Comparison of ENCODE assay signal across 10 cellular contexts in the genomic region with DNA sequence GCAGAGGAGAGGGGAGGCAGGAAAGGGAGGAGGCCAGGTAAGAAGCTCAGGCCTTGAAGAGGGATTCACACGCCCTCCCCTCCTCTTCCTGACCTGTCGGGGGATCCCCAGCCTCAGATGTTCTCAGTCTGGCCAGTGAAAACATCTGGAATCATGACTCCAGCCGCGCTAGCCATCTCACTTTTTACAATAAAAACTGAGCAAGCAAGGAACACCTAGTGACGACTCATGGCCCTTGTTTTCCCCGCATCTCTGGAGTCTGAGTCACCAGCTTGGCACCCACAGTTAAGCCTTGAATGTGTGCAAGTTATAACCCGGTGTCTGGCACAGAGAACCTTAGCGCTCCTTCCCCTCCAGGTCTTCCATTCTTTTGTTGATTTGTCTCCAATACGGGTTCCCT.
DNase-seq lines count a peak whose midpoint lies in the region; ATAC-seq and TF ChIP-seq lines count a peak whose summit lies in the region.
"Had no signal": no experiment of that assay in that cellular context is flagged by ENCODE, and none has a peak within 500 bp of the region (broad histone marks: within the 10 kb centered on the region; RNA-seq: fewer than 3 reads in every experiment).

No MANE protein-coding gene starts in this region.

- no peak overlapping the region for H3K4me3 ChIP-seq in fibroblast of mammary gland (ENCODE audit: control insufficient read depth, low read depth, low read length)
- no peak overlapping the region for H3K4me3 ChIP-seq in skeletal muscle cell (ENCODE audit: low read depth, low read length)
- H3K4me3 ChIP-seq: psoas muscle had no signal

- no peaks in the 10 kb centered on the region for H3K4me1 Mint-ChIP-seq in activated naive CD8-positive, alpha-beta T cell treated with anti-CD3 and anti-CD28 coated beads for 36 hours

- DNase-seq in GM03348 (ENCODE audit: low spot score) = peak; percentile 57
- DNase-seq in RPMI7951 (ENCODE audit: low read depth) = peak; percentile 94
- DNase-seq in fibroblast of mammary gland (ENCODE audit: low read depth) = peak; percentile 94
- peak; percentile 62 for DNase-seq in skeletal muscle cell (ENCODE audit: low read depth)
- no peak for DNase-seq in NCI-H82 treated with DMSO at 0.1 percent for 48 hours (lab: John Stamatoyannopoulos, UW; ENCODE audit: unreplicated experiment)
- no peak for DNase-seq in activated naive CD8-positive, alpha-beta T cell treated with anti-CD3 and anti-CD28 coated beads for 36 hours
- DNase-seq in Kasumi-1 (lab: John Stamatoyannopoulos, UW) = no peak
- DNase-seq: psoas muscle; stimulated activated naive CD4-positive, alpha-beta T cell treated with Interleukin-2 at 50 U/mL for 16 hours had no signal

- H3K27me3 Mint-ChIP-seq in activated naive CD8-positive, alpha-beta T cell treated with anti-CD3 and anti-CD28 coated beads for 36 hours = no peaks in the 10 kb centered on the region

- TF ChIP-seq CTCF in fibroblast of mammary gland (conservative IDR thresholded peaks at IDR 0.05; ENCODE audit: control insufficient read depth, insufficient read depth, low read depth, low read length) = no peak

- no peaks in the 10 kb centered on the region for H3K36me3 Mint-ChIP-seq in activated naive CD8-positive, alpha-beta T cell treated with anti-CD3 and anti-CD28 coated beads for 36 hours

- H3K27ac Mint-ChIP-seq in activated naive CD8-positive, alpha-beta T cell treated with anti-CD3 and anti-CD28 coated beads for 36 hours = no peak overlapping the region

- no peaks in the 10 kb centered on the region for H3K9me3 Mint-ChIP-seq in activated naive CD8-positive, alpha-beta T cell treated with anti-CD3 and anti-CD28 coated beads for 36 hours

- no peak for ATAC-seq in GM18511 (IDR thresholded peaks at IDR 0.05; ENCODE audit: unreplicated experiment)

- H3K4me3 Mint-ChIP-seq in activated naive CD8-positive, alpha-beta T cell treated with anti-CD3 and anti-CD28 coated beads for 36 hours = no peak overlapping the region

Comparison
In these comparisons a context has a peak if more than half of its experiments do, and no peak if none do; other contexts are left out.
1. DNase-seq: peak in GM03348 (single experiment), RPMI7951 (single experiment), fibroblast of mammary gland (single experiment) and skeletal muscle cell (single experiment); none in NCI-H82 treated with DMSO at 0.1 percent for 48 hours (single experiment), activated naive CD8-positive, alpha-beta T cell treated with anti-CD3 and anti-CD28 coated beads for 36 hours (single experiment) and Kasumi-1 (0 of 2).